Comparison of ENCODE assay signal across 8 cellular contexts in the genomic region with DNA sequence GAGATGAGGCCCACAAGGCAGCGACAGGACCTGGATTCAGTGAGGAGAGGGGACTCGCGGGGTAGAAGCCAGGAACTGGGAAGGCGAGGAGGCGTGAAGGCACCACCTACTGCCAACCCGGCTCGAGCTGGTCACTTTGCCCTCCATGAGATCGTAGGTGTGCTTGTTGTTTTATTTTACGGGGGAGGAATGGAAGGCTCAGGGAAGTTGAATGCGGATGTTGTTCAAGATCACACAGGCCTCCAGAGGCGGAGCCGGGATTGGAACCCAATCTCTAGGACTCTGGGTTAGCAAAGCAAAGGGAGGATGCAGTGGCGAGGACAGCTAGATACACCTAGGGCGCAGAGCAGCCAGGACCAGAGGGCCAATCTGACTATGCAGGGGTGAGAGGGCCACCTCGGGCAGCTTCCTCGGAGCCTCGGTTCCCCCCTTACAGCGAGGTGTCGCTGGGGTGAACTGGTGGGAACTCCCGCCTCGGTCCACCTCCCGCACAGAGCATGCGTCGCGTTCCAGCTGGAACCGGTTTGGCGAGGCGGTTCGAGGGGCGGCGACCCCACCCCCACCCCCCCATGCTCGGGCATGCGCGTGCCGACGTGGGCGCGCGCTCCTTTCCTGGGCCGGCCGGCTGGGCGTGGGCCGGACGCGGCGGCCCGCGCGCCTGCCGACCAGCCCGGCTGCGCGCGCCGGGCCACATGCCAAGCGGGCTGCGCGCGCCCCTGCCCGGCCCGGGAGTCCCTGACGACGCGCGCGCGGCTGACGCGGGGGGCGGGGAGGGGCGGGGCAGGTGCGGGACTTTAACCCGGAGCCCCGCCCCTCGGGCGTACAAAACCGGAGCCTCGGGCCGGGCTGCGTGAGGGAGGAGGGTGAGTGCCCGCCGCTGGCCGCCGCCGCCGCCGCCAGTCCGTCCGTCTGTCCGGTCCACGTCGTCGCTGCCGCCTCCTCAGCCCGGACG.
DNase-seq lines count a peak whose midpoint lies in the region; ATAC-seq and TF ChIP-seq lines count a peak whose summit lies in the region.

No MANE protein-coding gene starts in this region.

- intact Hi-C loops in breast epithelium (cut with DNase I; ENCODE audit: low total_unique reads), result no loop called here

- peaks cover 5 to 14% of the 10 kb centered on the region in 2 donors for H3K4me1 ChIP-seq in breast epithelium
- peaks cover 33% of the 10 kb centered on the region for H3K4me1 ChIP-seq in smooth muscle cell (ENCODE audit: low read depth)

- peak overlapping the region; percentile 89 to 96 (median 93) for H3K27ac Mint-ChIP-seq in immature natural killer cell

- 15% methylated on average over 48 of the region's 96 CpGs for WGBS in smooth muscle cell (ENCODE audit: low lambda C conversion rate)

- peak; percentile 48 for TF ChIP-seq POLR2A in breast epithelium (IDR thresholded peaks at IDR 0.05)

- H3K4me3 ChIP-seq in AG04449 (ENCODE audit: low read depth, low read length) (peak overlapping the region; percentile 88), WI38 (ENCODE audit: low read depth, low read length) (peak overlapping the region; percentile 80), breast epithelium (peak overlapping the region; percentile 73 to 92 (median 79)), smooth muscle cell (peak overlapping the region; percentile 99)

- H3K9me3 ChIP-seq in breast epithelium (no peaks in the 10 kb centered on the region), smooth muscle cell (replicated peaks; ENCODE audit: low read depth) (no peaks in the 10 kb centered on the region)

- CTCF ChIA-PET in AG04449 (lab: Yijun Ruan, JAX), result interaction anchor here (1.2 kb wide), 1 partner anchor 21 kb away, joined by 7 read pairs; no protein-coding TSS in a partner anchor

- H3K27ac ChIP-seq in breast epithelium (peak overlapping the region; percentile 93 to 100), smooth muscle cell (ENCODE audit: low read depth) (peak overlapping the region; percentile 64)

- no peaks in the 10 kb centered on the region for H3K27me3 ChIP-seq in breast epithelium
- H3K27me3 ChIP-seq in smooth muscle cell (ENCODE audit: low read depth), result no peaks in the 10 kb centered on the region

- H3K9ac ChIP-seq in smooth muscle cell (ENCODE audit: low read depth), result peak overlapping the region; percentile 23

- peaks cover 48 to 53% of the 10 kb centered on the region in 2 donors for H3K4me1 Mint-ChIP-seq in immature natural killer cell

- H3K4me3 Mint-ChIP-seq in immature natural killer cell, result peak overlapping the region; percentile 81 to 85 (median 84)

- TF ChIP-seq CTCF in AG04449 (IDR thresholded peaks at IDR 0.05; ENCODE audit: insufficient read depth, low read length, missing control alignments) (no peak), WI38 (IDR thresholded peaks at IDR 0.05; ENCODE audit: low read depth, low read length) (no peak), breast epithelium (IDR thresholded peaks at IDR 0.05) (no peak), smooth muscle cell (IDR thresholded peaks at IDR 0.05; ENCODE audit: borderline replicate concordance, insufficient read depth, poor library complexity, severe bottlenecking) (no peak)

- H3K79me2 ChIP-seq in smooth muscle cell (ENCODE audit: low read depth), result peaks cover 37% of the 10 kb centered on the region

- DNase-seq in AG04449 (ENCODE audit: low read depth, low spot score) (no peak), NCI-H2171 treated with DMSO at 0.1 percent for 48 hours (lab: John Stamatoyannopoulos, UW) (peak; percentile 87), breast epithelium (ENCODE audit: low spot score in 2 of 2) (peak; percentile 91 to 93), immature natural killer cell (peak; percentile 84 to 89 (median 89)), smooth muscle cell (lab: John Stamatoyannopoulos, UW; ENCODE audit: unreplicated experiment) (peak; percentile 96)

- H4K20me1 ChIP-seq in smooth muscle cell (ENCODE audit: low read depth), result peaks cover 41% of the 10 kb centered on the region

- peaks cover 4 to 16% (median 5%) of the 10 kb centered on the region in 3 donors for H3K27me3 Mint-ChIP-seq in immature natural killer cell (ENCODE audit: low read depth in 3 of 3)

- no peaks in the 10 kb centered on the region for H3K9me3 Mint-ChIP-seq in immature natural killer cell

- no peaks in the 10 kb centered on the region for H3K36me3 Mint-ChIP-seq in immature natural killer cell

- H3K36me3 ChIP-seq in breast epithelium, result no peaks in the 10 kb centered on the region
- H3K36me3 ChIP-seq in smooth muscle cell (ENCODE audit: low read depth), result no peaks in the 10 kb centered on the region

- peak; percentile 57 for ATAC-seq in GM18868 (IDR thresholded peaks at IDR 0.05; ENCODE audit: unreplicated experiment)
- ATAC-seq in HG03103 (IDR thresholded peaks at IDR 0.05; ENCODE audit: low read depth, unreplicated experiment), result peak; percentile 45

- H2AFZ ChIP-seq in smooth muscle cell (ENCODE audit: low read depth), result peak overlapping the region; percentile 88

- POLR2A ChIA-PET in AG04449 (lab: Yijun Ruan, JAX), result interaction anchor here (0.6 kb wide), 2 partner anchors 32 to 81 kb away, joined by 3 read pairs; no protein-coding TSS in a partner anchor

- peak overlapping the region; percentile 73 for H3K4me2 ChIP-seq in smooth muscle cell

- peaks cover 45% of the 10 kb centered on the region for H3F3A ChIP-seq in smooth muscle cell (ENCODE audit: low read depth)
